Comparison of ENCODE assay signal across 13 cellular contexts in the genomic region with DNA sequence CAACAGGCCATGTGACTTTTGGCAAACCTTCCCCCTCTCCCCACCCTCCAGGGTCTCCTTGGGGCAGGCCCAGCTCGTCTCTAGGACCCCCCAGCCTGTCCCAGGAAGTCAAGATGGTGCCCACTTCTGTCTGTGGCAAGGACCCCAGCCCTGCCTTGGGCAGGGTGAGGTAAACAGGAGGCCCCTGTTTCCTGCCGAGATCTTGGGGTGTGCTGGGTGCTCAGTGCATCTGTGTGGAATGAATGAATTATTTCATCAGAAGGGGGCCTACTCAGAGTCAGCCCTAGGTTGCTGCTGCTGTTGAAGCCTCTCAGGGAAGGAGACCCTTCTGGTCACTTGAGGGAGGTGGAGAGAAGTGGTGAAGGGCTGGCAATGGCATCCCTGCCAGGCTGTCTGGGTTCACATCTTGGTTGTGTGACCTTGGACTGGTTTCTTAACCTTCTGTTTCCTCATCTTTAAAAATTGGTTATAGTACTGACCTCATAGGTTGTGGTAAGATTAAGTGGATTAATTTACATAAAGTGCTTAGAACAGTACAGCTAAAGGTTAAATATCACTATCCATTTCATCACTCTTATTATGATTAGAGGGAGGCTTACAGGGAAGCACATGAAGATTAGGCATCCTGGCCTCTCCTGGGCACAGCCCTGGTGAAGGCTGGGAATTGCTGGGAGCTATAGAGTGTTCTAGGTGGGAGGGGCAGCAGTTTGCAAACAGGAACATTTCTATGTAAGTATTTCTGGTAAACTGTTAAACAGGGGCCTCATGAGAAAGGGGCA.
DNase-seq lines count a peak whose midpoint lies in the region; ATAC-seq and TF ChIP-seq lines count a peak whose summit lies in the region.
"Had no signal": no experiment of that assay in that cellular context is flagged by ENCODE, and none has a peak within 500 bp of the region (broad histone marks: within the 10 kb centered on the region; RNA-seq: fewer than 3 reads in every experiment).

No MANE protein-coding gene starts in this region.

- H3K4me1 ChIP-seq in gastroesophageal sphincter (peaks cover 7 to 98% (median 55%) of the 10 kb centered on the region in 3 donors), prostate gland (replicated peaks) (peaks cover 2% of the 10 kb centered on the region)
- H3K4me1 ChIP-seq: foreskin keratinocyte had no signal

- peaks cover 6% of the 10 kb centered on the region for H3K36me3 Mint-ChIP-seq in activated CD4-positive, alpha-beta T cell treated with anti-CD3 and anti-CD28 coated beads, Interleukin-2, amount 10 ng/mL, durations not matched to agents 24 days and 14 days (ENCODE audit: low read depth)
- peaks cover 20% of the 10 kb centered on the region for H3K36me3 Mint-ChIP-seq in T-helper 2 cell treated with Interferon-gamma antibody and Interleukin-4, amounts not matched to agents 5 μg/mL and 100 μg/mL, for 36 hours (ENCODE audit: low read depth)
- peaks cover 4 to 9% of the 10 kb centered on the region in 2 donors for H3K36me3 Mint-ChIP-seq in stimulated activated naive B cell treated with anti-CD40 and anti-IgM and Interleukin-4, amounts not matched to agents 10 μg/mL and 1 μg/mL and 100 μg/mL, for 72 hours

- DNase-seq in activated CD4-positive, alpha-beta T cell treated with anti-CD3 and anti-CD28 coated beads, Interleukin-2, amount 10 ng/mL, durations not matched to agents 24 days and 14 days, result peak; percentile 58
- DNase-seq in activated CD4-positive, alpha-beta T cell treated with anti-CD3 and anti-CD28 coated beads, Interleukin-2, amount 50 U/mL, for 48 hours, result no peak
- no peak for DNase-seq in T-helper 2 cell treated with Interferon-gamma antibody and Interleukin-4, amounts not matched to agents 5 μg/mL and 100 μg/mL, for 36 hours (ENCODE audit: low spot score)
- no peak for DNase-seq in stimulated activated naive B cell treated with anti-CD40 and anti-IgM and Interleukin-4, amounts not matched to agents 10 μg/mL and 1 μg/mL and 100 μg/mL, for 72 hours
- no peak for DNase-seq in NCI-H1694 (lab: John Stamatoyannopoulos, UW)
- no peak for DNase-seq in prostate gland (ENCODE audit: low spot score)
- DNase-seq: ACHN, foreskin keratinocyte, SHP77 treated with DMSO at 0.1 percent for 48 hours had no signal

- H3K36me3 ChIP-seq in gastroesophageal sphincter (peaks cover 0 to 21% of the 10 kb centered on the region in 2 donors), prostate gland (no peaks in the 10 kb centered on the region)

- 17 to 67% methylated on average over 1 of the region's 2 CpGs for WGBS in gastroesophageal sphincter (ENCODE audit: low coverage in 1 of 2), 2 donors
- WGBS in prostate gland, result 75% methylated on average over 2 of the region's 2 CpGs

- H3K4me3 Mint-ChIP-seq in activated CD4-positive, alpha-beta T cell treated with anti-CD3 and anti-CD28 coated beads, Interleukin-2, amount 10 ng/mL, durations not matched to agents 24 days and 14 days, result peak overlapping the region; percentile 47
- H3K4me3 Mint-ChIP-seq in T-helper 2 cell treated with Interferon-gamma antibody and Interleukin-4, amounts not matched to agents 5 μg/mL and 100 μg/mL, for 36 hours, result peak overlapping the region; percentile 78
- H3K4me3 Mint-ChIP-seq in stimulated activated naive B cell treated with anti-CD40 and anti-IgM and Interleukin-4, amounts not matched to agents 10 μg/mL and 1 μg/mL and 100 μg/mL, for 72 hours, result peak overlapping the region in 1 of 2 donors; percentile 47

- ATAC-seq in gastroesophageal sphincter (no peak), HG03095 (IDR thresholded peaks at IDR 0.05; ENCODE audit: unreplicated experiment) (no peak)
- peak; percentile 62 to 65 for ATAC-seq in stimulated activated naive B cell treated with anti-CD40 and anti-IgM and Interleukin-4, amounts not matched to agents 10 μg/mL and 1 μg/mL and 100 μg/mL, for 72 hours (replicated peaks)
- ATAC-seq: foreskin keratinocyte had no signal

- TF ChIP-seq CTCF in gastroesophageal sphincter (IDR thresholded peaks at IDR 0.05) (no peak), prostate gland (IDR thresholded peaks at IDR 0.05) (no peak)

- H3K27ac ChIP-seq in gastroesophageal sphincter, result peak overlapping the region in 3 of 4 donors; percentile 60 to 88 (median 82)
- H3K27ac ChIP-seq in prostate gland, result peak overlapping the region in 1 of 2 donors; percentile 66
- H3K27ac ChIP-seq: foreskin keratinocyte, KMS-11, neutrophil had no signal

- peaks cover 30% of the 10 kb centered on the region for H3K4me1 Mint-ChIP-seq in activated CD4-positive, alpha-beta T cell treated with anti-CD3 and anti-CD28 coated beads, Interleukin-2, amount 10 ng/mL, durations not matched to agents 24 days and 14 days
- peaks cover 40% of the 10 kb centered on the region for H3K4me1 Mint-ChIP-seq in T-helper 2 cell treated with Interferon-gamma antibody and Interleukin-4, amounts not matched to agents 5 μg/mL and 100 μg/mL, for 36 hours (ENCODE audit: low read depth)
- peaks cover 45 to 67% of the 10 kb centered on the region in 2 donors for H3K4me1 Mint-ChIP-seq in stimulated activated naive B cell treated with anti-CD40 and anti-IgM and Interleukin-4, amounts not matched to agents 10 μg/mL and 1 μg/mL and 100 μg/mL, for 72 hours

- H3K4me3 ChIP-seq in gastroesophageal sphincter, result no peak overlapping the region
- H3K4me3 ChIP-seq in prostate gland, result no peak overlapping the region

- peak overlapping the region; percentile 68 for H3K27ac Mint-ChIP-seq in activated CD4-positive, alpha-beta T cell treated with anti-CD3 and anti-CD28 coated beads, Interleukin-2, amount 10 ng/mL, durations not matched to agents 24 days and 14 days
- H3K27ac Mint-ChIP-seq in T-helper 2 cell treated with Interferon-gamma antibody and Interleukin-4, amounts not matched to agents 5 μg/mL and 100 μg/mL, for 36 hours, result peak overlapping the region; percentile 89
- peak overlapping the region; percentile 31 for H3K27ac Mint-ChIP-seq in stimulated activated naive B cell treated with anti-CD40 and anti-IgM and Interleukin-4, amounts not matched to agents 10 μg/mL and 1 μg/mL and 100 μg/mL, for 72 hours

- H3K9me3 ChIP-seq in gastroesophageal sphincter, result no peaks in the 10 kb centered on the region
- no peaks in the 10 kb centered on the region for H3K9me3 ChIP-seq in prostate gland
- H3K9me3 ChIP-seq: neutrophil had no signal

- TF ChIP-seq POLR2A in gastroesophageal sphincter (IDR thresholded peaks at IDR 0.05) (no peak), prostate gland (IDR thresholded peaks at IDR 0.05) (no peak)

- no peaks in the 10 kb centered on the region for H3K27me3 ChIP-seq in gastroesophageal sphincter
- no peaks in the 10 kb centered on the region for H3K27me3 ChIP-seq in prostate gland (replicated peaks; ENCODE audit: insufficient read depth)
- H3K27me3 ChIP-seq: foreskin keratinocyte had no signal

- H3K9me3 Mint-ChIP-seq in activated CD4-positive, alpha-beta T cell treated with anti-CD3 and anti-CD28 coated beads, Interleukin-2, amount 10 ng/mL, durations not matched to agents 24 days and 14 days, result no peaks in the 10 kb centered on the region
- H3K9me3 Mint-ChIP-seq in T-helper 2 cell treated with Interferon-gamma antibody and Interleukin-4, amounts not matched to agents 5 μg/mL and 100 μg/mL, for 36 hours, result no peaks in the 10 kb centered on the region
- no peaks in the 10 kb centered on the region for H3K9me3 Mint-ChIP-seq in stimulated activated naive B cell treated with anti-CD40 and anti-IgM and Interleukin-4, amounts not matched to agents 10 μg/mL and 1 μg/mL and 100 μg/mL, for 72 hours

- intact Hi-C loops in activated CD4-positive, alpha-beta T cell treated with anti-CD3 and anti-CD28 coated beads, Interleukin-2, amount 10 ng/mL, durations not matched to agents 24 days and 14 days (cut with micrococcal nuclease), result loop anchor here (5.0 kb wide), 1 partner anchor 69 kb away; the partner anchor contains the start of gene ZMIZ1
- intact Hi-C loops in prostate gland (cut with DNase I), result loop anchor here (5.0 kb wide), 1 partner anchor 34 kb away; no protein-coding TSS in a partner anchor

- no peaks in the 10 kb centered on the region for H3K27me3 Mint-ChIP-seq in activated CD4-positive, alpha-beta T cell treated with anti-CD3 and anti-CD28 coated beads, Interleukin-2, amount 10 ng/mL, durations not matched to agents 24 days and 14 days
- H3K27me3 Mint-ChIP-seq in T-helper 2 cell treated with Interferon-gamma antibody and Interleukin-4, amounts not matched to agents 5 μg/mL and 100 μg/mL, for 36 hours (ENCODE audit: low read depth), result no peaks in the 10 kb centered on the region
- H3K27me3 Mint-ChIP-seq in stimulated activated naive B cell treated with anti-CD40 and anti-IgM and Interleukin-4, amounts not matched to agents 10 μg/mL and 1 μg/mL and 100 μg/mL, for 72 hours, result peaks cover 6 to 24% of the 10 kb centered on the region in 2 donors

- no peak for TF ChIP-seq EP300 in gastroesophageal sphincter (IDR thresholded peaks at IDR 0.05)

Comparison
In these comparisons a context has a peak if more than half of its experiments do, and no peak if none do; other contexts are left out.
1. H3K27ac Mint-ChIP-seq: peak in every context shown above with its lines; median percentile 89 in T-helper 2 cell treated with Interferon-gamma antibody and Interleukin-4, amounts not matched to agents 5 μg/mL and 100 μg/mL, for 36 hours; 68 in activated CD4-positive, alpha-beta T cell treated with anti-CD3 and anti-CD28 coated beads, Interleukin-2, amount 10 ng/mL, durations not matched to agents 24 days and 14 days; 31 in stimulated activated naive B cell treated with anti-CD40 and anti-IgM and Interleukin-4, amounts not matched to agents 10 μg/mL and 1 μg/mL and 100 μg/mL, for 72 hours.
2. ATAC-seq: peak in stimulated activated naive B cell treated with anti-CD40 and anti-IgM and Interleukin-4, amounts not matched to agents 10 μg/mL and 1 μg/mL and 100 μg/mL, for 72 hours (2 of 2); none in gastroesophageal sphincter (single experiment) and HG03095 (single experiment).